In the genomic region with DNA sequence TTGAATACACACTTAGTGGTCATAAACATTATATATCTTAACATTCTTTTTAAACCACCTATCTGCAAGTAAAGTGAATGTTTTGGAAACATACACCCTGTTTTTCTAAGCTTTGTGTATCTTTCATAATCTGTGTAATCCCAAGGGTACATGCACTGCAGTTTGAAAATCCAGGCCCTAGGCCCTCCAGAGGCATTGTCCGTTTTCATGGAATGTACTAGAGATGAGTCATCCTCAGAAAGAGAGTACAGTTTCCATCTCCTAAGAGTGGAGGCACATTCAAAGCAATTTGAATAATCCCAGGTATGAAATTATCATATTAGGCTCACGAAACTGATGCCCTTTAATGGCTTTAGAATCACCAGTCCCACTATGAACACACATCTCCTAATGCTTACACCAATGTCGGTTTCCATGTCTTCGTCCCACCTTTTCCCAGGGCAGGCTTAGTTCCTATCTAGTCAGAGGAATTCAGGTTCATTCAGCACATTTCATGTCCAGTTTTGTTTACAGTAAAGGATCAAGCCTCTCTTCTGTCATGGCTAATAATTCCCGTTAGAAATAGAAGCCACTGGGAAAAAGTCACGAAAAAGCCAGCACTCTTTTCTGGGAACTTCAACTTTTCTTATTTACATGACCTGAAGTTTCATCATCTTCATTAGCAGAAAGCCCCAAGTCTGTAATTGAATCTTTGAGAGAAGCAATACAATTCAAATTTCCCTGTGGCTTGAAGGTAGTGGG, we compare ENCODE assay signal across 12 cellular contexts. TPM values are rescaled to one million over a fixed set of nuclear protein-coding genes. Genes with fewer than 3 reads are reported as not detected.
DNase-seq lines count a peak whose midpoint lies in the region; ATAC-seq and TF ChIP-seq lines count a peak whose summit lies in the region.
"Had no signal": no experiment of that assay in that cellular context is flagged by ENCODE, and none has a peak within 500 bp of the region (broad histone marks: within the 10 kb centered on the region; RNA-seq: fewer than 3 reads in every experiment).

No MANE protein-coding gene starts in this region.

- H3K4me1 Mint-ChIP-seq in naive thymus-derived CD4-positive, alpha-beta T cell = peaks cover 14 to 40% (median 28%) of the 10 kb centered on the region in 7 donors

- H3K36me3 Mint-ChIP-seq in naive thymus-derived CD4-positive, alpha-beta T cell = peaks cover 0 to 14% (median 0%) of the 10 kb centered on the region in 5 donors

- H3K4me3 ChIP-seq in sigmoid colon = no peak overlapping the region
- no peak overlapping the region for H3K4me3 ChIP-seq in naive thymus-derived CD4-positive, alpha-beta T cell (ENCODE audit: low read length)

- no peak overlapping the region for H3K27ac Mint-ChIP-seq in naive thymus-derived CD4-positive, alpha-beta T cell
- H3K27ac Mint-ChIP-seq: activated T-helper 1 cell treated with anti-CD3 and anti-CD28 coated beads, Interleukin-12 subunit alpha, Interleukin-12 subunit beta, Interleukin-2, Interleukin-4 antibody, amounts not matched to agents 30 ng/mL and 10 ng/mL and 1 ng/mL, durations not matched to agents 14 hours and 24 hours and 36 hours had no signal

- H3K27me3 ChIP-seq in sigmoid colon = no peaks in the 10 kb centered on the region
- H3K27me3 ChIP-seq in naive thymus-derived CD4-positive, alpha-beta T cell (ENCODE audit: control insufficient read depth in 2 of 2, insufficient read depth in 2 of 2, low read length in 2 of 2) = no peaks in the 10 kb centered on the region

- H3K36me3 ChIP-seq in sigmoid colon = no peaks in the 10 kb centered on the region
- no peaks in the 10 kb centered on the region for H3K36me3 ChIP-seq in naive thymus-derived CD4-positive, alpha-beta T cell (ENCODE audit: control insufficient read depth in 2 of 3, insufficient read depth in 3 of 3, low read length in 3 of 3)

- TF ChIP-seq POLR2A in sigmoid colon (IDR thresholded peaks at IDR 0.05) = no peak

- H3K9me3 ChIP-seq in sigmoid colon = no peaks in the 10 kb centered on the region
- no peaks in the 10 kb centered on the region for H3K9me3 ChIP-seq in naive thymus-derived CD4-positive, alpha-beta T cell (ENCODE audit: control insufficient read depth in 2 of 3, low read length in 3 of 3)

- CTCF ChIA-PET in naive thymus-derived CD4-positive, alpha-beta T cell (lab: Charles Lee) = no interaction called here

- no peak overlapping the region for H3K4me3 Mint-ChIP-seq in naive thymus-derived CD4-positive, alpha-beta T cell
- H3K4me3 Mint-ChIP-seq: activated T-helper 1 cell treated with anti-CD3 and anti-CD28 coated beads, Interleukin-12 subunit alpha, Interleukin-12 subunit beta, Interleukin-2, Interleukin-4 antibody, amounts not matched to agents 30 ng/mL and 10 ng/mL and 1 ng/mL, durations not matched to agents 14 hours and 24 hours and 36 hours; CD4-positive, alpha-beta memory T cell had no signal

- 80 to 87% methylated on average over 6 of the region's 6 CpGs for WGBS in sigmoid colon, 2 donors

- peak; percentile 72 for DNase-seq in GM03348 (ENCODE audit: low spot score)
- DNase-seq in Right ventricle myocardium superior = no peak
- DNase-seq in sigmoid colon = no peak
- DNase-seq in activated effector memory CD4-positive, alpha-beta T cell treated with Interleukin-2 at 50 U/mL for 16 hours = no peak
- DNase-seq in naive thymus-derived CD4-positive, alpha-beta T cell = no peak
- DNase-seq: CD4-positive, alpha-beta memory T cell; mesendoderm; NCI-H774 had no signal

- H3K9me3 Mint-ChIP-seq in naive thymus-derived CD4-positive, alpha-beta T cell = peaks cover 0 to 14% (median 0%) of the 10 kb centered on the region in 11 donors

- POLR2A ChIA-PET in naive thymus-derived CD4-positive, alpha-beta T cell (lab: Charles Lee) = no interaction called here

- intact Hi-C loops in Right ventricle myocardium superior (cut with DNase I) (no loop called here), sigmoid colon (cut with DNase I) (loop anchor here (5.0 kb wide), 1 partner anchor 43 kb away; no protein-coding TSS in a partner anchor)
- intact Hi-C loops in naive thymus-derived CD4-positive, alpha-beta T cell (cut with micrococcal nuclease) = no loop called here

- TF ChIP-seq EP300 in sigmoid colon (IDR thresholded peaks at IDR 0.05) = no peak

- TF ChIP-seq CTCF in sigmoid colon (IDR thresholded peaks at IDR 0.05) = no peak

- H3K27ac ChIP-seq in angular gyrus (ENCODE audit: low read depth, low read length) (peak overlapping the region; percentile 39), sigmoid colon (peak overlapping the region; percentile 74 to 90 (median 80))
- no peak overlapping the region for H3K27ac ChIP-seq in naive thymus-derived CD4-positive, alpha-beta T cell (ENCODE audit: low read depth, low read length)

- peaks cover 0 to 8% (median 0%) of the 10 kb centered on the region in 5 donors for H3K27me3 Mint-ChIP-seq in naive thymus-derived CD4-positive, alpha-beta T cell
- H3K27me3 Mint-ChIP-seq: CD4-positive, alpha-beta memory T cell had no signal

- H3K4me1 ChIP-seq in sigmoid colon = peaks cover 0 to 48% (median 35%) of the 10 kb centered on the region in 4 donors
- H3K4me1 ChIP-seq in naive thymus-derived CD4-positive, alpha-beta T cell (ENCODE audit: control insufficient read depth in 2 of 2, insufficient read depth in 2 of 2, low read length in 2 of 2) = no peaks in the 10 kb centered on the region

- peak; percentile 74 for ATAC-seq in Right ventricle myocardium superior (ENCODE audit: poor library complexity)
- no peak for ATAC-seq in HG03280 (IDR thresholded peaks at IDR 0.05; ENCODE audit: unreplicated experiment)
- no peak for ATAC-seq in GM18907 (IDR thresholded peaks at IDR 0.05; ENCODE audit: unreplicated experiment)
- ATAC-seq in naive thymus-derived CD4-positive, alpha-beta T cell = no peak

RNA-seq across cellular contexts. Expression of gene CD44, which starts 39.5 kb away (rescaled TPM):
- total RNA-seq in Right ventricle myocardium superior (15.4 TPM), sigmoid colon (100 to 1,000 TPM in 2 of 4 donors, 10 to 100 TPM in 2; 74.2 to 228 (median 119) TPM)
- polyA plus RNA-seq in sigmoid colon = 100 to 1,000 TPM in 1 of 3 donors, 10 to 100 TPM in 2; 28.4 to 154 (median 37.8) TPM
- 1,000 to 10,000 TPM in 1 of 5 experiments, 100 to 1,000 TPM in 4; 369 to 1,223 (median 784) TPM for total RNA-seq in naive thymus-derived CD4-positive, alpha-beta T cell
- polyA plus RNA-seq in naive thymus-derived CD4-positive, alpha-beta T cell = 100 to 1,000 TPM; 332 to 372 TPM
